8 cellular contexts compared by ENCODE assay signal in genomic region chr17:82528484-82529265, GRCh38. TPM values are rescaled to one million over a fixed set of nuclear protein-coding genes. Genes with fewer than 3 reads are reported as not detected.
DNase-seq lines count a peak whose midpoint lies in the region; ATAC-seq and TF ChIP-seq lines count a peak whose summit lies in the region.

No MANE protein-coding gene starts in this region.

- in situ Hi-C loops in astrocyte of the spinal cord (cut with HindIII; ENCODE audit: low sequenced_read_pairs), result no loop called here

- ATAC-seq in stimulated activated naive CD8-positive, alpha-beta T cell treated with anti-CD3 and anti-CD28 coated beads, Interleukin-15, amount 100 ng/mL, for 72 hours, result peak; percentile 75
- ATAC-seq in GM21526 (IDR thresholded peaks at IDR 0.05; ENCODE audit: low FRiP score, unreplicated experiment) (no peak), GM18858 (IDR thresholded peaks at IDR 0.05; ENCODE audit: unreplicated experiment) (no peak)
- ATAC-seq in activated naive CD4-positive, alpha-beta T cell treated with anti-CD3 and anti-CD28 coated beads, Interleukin-2, amount 50 U/mL, for 72 hours, result no peak

- DNase-seq in ELF-1 (ENCODE audit: low read depth, low spot score) (peak; percentile 63), NCI-H2107 (lab: John Stamatoyannopoulos, UW) (peak; percentile 63), astrocyte of the spinal cord (ENCODE audit: low read depth, low spot score) (peak; percentile 50), inferior parietal cortex (ENCODE audit: extremely low spot score) (peak; percentile 73)
- DNase-seq in stimulated activated naive CD8-positive, alpha-beta T cell treated with anti-CD3 and anti-CD28 coated beads, Interleukin-15, amount 100 ng/mL, for 72 hours, result peak in 1 of 2 donors; percentile 25
- no peak for DNase-seq in activated naive CD4-positive, alpha-beta T cell treated with anti-CD3 and anti-CD28 coated beads, Interleukin-2, amount 50 U/mL, for 72 hours (ENCODE audit: low spot score in 2 of 2)

- peaks cover 68% of the 10 kb centered on the region for H3K4me1 Mint-ChIP-seq in stimulated activated naive CD8-positive, alpha-beta T cell treated with anti-CD3 and anti-CD28 coated beads, Interleukin-15, amount 100 ng/mL, for 72 hours

- H3K4me3 Mint-ChIP-seq in stimulated activated naive CD8-positive, alpha-beta T cell treated with anti-CD3 and anti-CD28 coated beads, Interleukin-15, amount 100 ng/mL, for 72 hours, result peak overlapping the region; percentile 11 to 21

- H3K4me3 ChIP-seq in astrocyte of the spinal cord (ENCODE audit: low read depth, low read length), result no peak overlapping the region

- H3K9me3 Mint-ChIP-seq in stimulated activated naive CD8-positive, alpha-beta T cell treated with anti-CD3 and anti-CD28 coated beads, Interleukin-15, amount 100 ng/mL, for 72 hours, result no peaks in the 10 kb centered on the region
- no peaks in the 10 kb centered on the region for H3K9me3 Mint-ChIP-seq in activated naive CD4-positive, alpha-beta T cell treated with anti-CD3 and anti-CD28 coated beads, Interleukin-2, amount 50 U/mL, for 72 hours

- H3K27me3 Mint-ChIP-seq in stimulated activated naive CD8-positive, alpha-beta T cell treated with anti-CD3 and anti-CD28 coated beads, Interleukin-15, amount 100 ng/mL, for 72 hours, result no peaks in the 10 kb centered on the region

- TF ChIP-seq CTCF in astrocyte of the spinal cord (IDR thresholded peaks at IDR 0.05; ENCODE audit: low read depth, low read length), result peak; percentile 47

- no peaks in the 10 kb centered on the region for H3K36me3 Mint-ChIP-seq in activated naive CD4-positive, alpha-beta T cell treated with anti-CD3 and anti-CD28 coated beads, Interleukin-2, amount 50 U/mL, for 72 hours

- peak overlapping the region in 1 of 2 donors; percentile 59 for H3K27ac Mint-ChIP-seq in stimulated activated naive CD8-positive, alpha-beta T cell treated with anti-CD3 and anti-CD28 coated beads, Interleukin-15, amount 100 ng/mL, for 72 hours
- H3K27ac Mint-ChIP-seq in activated naive CD4-positive, alpha-beta T cell treated with anti-CD3 and anti-CD28 coated beads, Interleukin-2, amount 50 U/mL, for 72 hours, result peak overlapping the region in 1 of 2 donors; percentile 72

RNA-seq across cellular contexts. Expression of gene FOXK2, which starts 9.1 kb away (rescaled TPM):
- total RNA-seq in activated naive CD4-positive, alpha-beta T cell treated with anti-CD3 and anti-CD28 coated beads, Interleukin-2, amount 50 U/mL, for 72 hours, result 10 to 100 TPM; 56.2 to 67.4 TPM

Comparison
In these comparisons a context has a peak if more than half of its experiments do, and no peak if none do; other contexts are left out.
1. DNase-seq: peak in ELF-1 (single experiment), NCI-H2107 (single experiment), astrocyte of the spinal cord (single experiment) and inferior parietal cortex (single experiment); none in activated naive CD4-positive, alpha-beta T cell treated with anti-CD3 and anti-CD28 coated beads, Interleukin-2, amount 50 U/mL, for 72 hours (0 of 2).